Comparison of ENCODE assay signal across 1 cellular context in the genomic region with DNA sequence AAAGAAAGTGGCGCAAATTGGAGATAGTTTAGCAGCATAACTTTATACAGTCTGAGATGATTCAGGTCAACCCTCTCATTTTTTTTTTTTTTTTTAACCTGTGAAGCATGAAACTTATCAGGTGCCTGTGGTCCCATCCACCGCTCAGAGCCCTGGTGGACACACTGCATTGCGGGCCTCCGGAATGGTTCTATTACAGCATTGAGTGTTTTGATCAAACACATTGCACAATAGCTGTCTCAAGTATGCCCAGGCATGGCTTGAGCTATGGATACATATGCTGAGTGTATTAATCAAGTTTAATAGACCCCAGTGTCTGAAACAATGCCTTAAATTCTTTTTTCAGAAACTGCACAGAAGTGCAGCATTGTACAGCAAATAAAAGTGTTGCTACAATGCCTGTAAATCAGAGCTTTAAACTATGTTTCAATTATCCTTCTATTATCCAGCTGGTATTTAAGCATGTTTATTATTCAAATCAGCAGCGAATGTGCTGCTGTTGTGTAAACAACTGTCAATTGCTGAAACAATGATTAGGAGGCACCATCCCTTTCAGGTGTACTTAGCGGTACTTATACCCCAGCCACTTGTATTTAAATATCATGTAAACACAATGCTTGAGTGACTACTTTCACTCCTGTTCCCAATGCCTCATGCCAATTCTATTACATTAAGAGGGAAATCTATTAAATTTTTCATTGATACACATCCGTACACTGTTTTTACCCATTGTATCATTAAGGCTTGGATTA.
TF ChIP-seq lines count a peak whose summit lies in the region.

No MANE protein-coding gene starts in this region.

TF ChIP-seq in H1, 55 proteins besides CTCF, POLR2A, EP300 and RAD21:
- TF ChIP-seq SP2 (IDR thresholded peaks at IDR 0.05; ENCODE audit: low read length) (no peak), GTF2F1 (IDR thresholded peaks at IDR 0.05; ENCODE audit: borderline replicate concordance, low read depth, low read length) (no peak), CTBP2 (IDR thresholded peaks at IDR 0.05; ENCODE audit: borderline replicate concordance, insufficient read depth, insufficient read length, low read length) (no peak), CEBPB (IDR thresholded peaks at IDR 0.05; ENCODE audit: low read depth, low read length) (peak; percentile 42; the same call in 1 of the 2 replicates), RBBP5 (IDR thresholded peaks at IDR 0.05; ENCODE audit: borderline replicate concordance, low read depth, low read length) (no peak), SP4 (IDR thresholded peaks at IDR 0.05; ENCODE audit: low read length) (no peak), TEAD4 (IDR thresholded peaks at IDR 0.05; ENCODE audit: low read depth, low read length) (no peak), CBX8 (IDR thresholded peaks at IDR 0.05; ENCODE audit: borderline replicate concordance, low read depth, low read length) (no peak), NANOG (IDR thresholded peaks at IDR 0.05; ENCODE audit: insufficient read depth, low read depth, low read length, poor library complexity, severe bottlenecking) (peak; percentile 97), CREB1 (IDR thresholded peaks at IDR 0.05) (no peak), SIRT6 (IDR thresholded peaks at IDR 0.05; ENCODE audit: low read length) (no peak)
- TF ChIP-seq, protein P1, sequence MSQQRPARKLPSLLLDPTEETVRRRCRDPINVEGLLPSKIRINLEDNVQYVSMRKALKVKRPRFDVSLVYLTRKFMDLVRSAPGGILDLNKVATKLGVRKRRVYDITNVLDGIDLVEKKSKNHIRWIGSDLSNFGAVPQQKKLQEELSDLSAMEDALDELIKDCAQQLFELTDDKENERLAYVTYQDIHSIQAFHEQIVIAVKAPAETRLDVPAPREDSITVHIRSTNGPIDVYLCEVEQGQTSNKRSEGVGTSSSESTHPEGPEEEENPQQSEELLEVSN (IDR thresholded peaks at IDR 0.05) = no peak
